ENCODE assay signal across 8 cellular contexts in the genomic region with DNA sequence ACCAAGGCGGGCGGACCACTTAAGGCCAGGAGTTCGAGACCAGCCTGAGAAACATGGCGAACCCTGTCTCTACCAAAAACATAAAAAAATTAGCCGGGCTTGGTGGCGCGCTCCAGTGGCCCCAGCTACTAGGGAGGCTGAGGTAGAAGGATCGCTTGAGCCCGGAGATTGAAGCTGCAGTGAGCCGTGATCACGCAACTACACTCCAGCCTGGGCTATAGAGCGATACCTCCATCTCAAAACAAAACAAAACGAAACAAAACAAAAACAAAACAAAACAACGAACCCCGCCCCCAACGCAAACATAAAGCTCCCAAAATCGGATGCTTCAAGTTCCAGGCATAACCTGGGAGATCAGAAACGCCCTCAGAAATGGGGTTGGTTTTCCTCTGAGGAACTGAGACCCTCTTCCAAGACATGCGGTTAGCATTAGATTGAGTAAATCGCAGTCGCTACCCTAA. TPM values are rescaled to one million over a fixed set of nuclear protein-coding genes. Genes with fewer than 3 reads are reported as not detected.
A peak's percentile ranks its signal among the peaks of the same experiment; 100 is the strongest.
DNase-seq lines count a peak whose midpoint lies in the region; ATAC-seq lines count a peak whose summit lies in the region.

No MANE protein-coding gene starts in this region.

- peaks cover 1% of the 10 kb centered on the region for H3K27me3 Mint-ChIP-seq in IgD-negative memory B cell
- H3K27me3 Mint-ChIP-seq in central memory CD8-positive, alpha-beta T cell = no peaks in the 10 kb centered on the region

- H3K9ac ChIP-seq in muscle layer of colon (ENCODE audit: low read length) = peak overlapping the region; percentile 63

- H3K79me2 ChIP-seq in ACC112 (ENCODE audit: control insufficient read depth, insufficient read depth, low read length, unreplicated experiment) = peaks cover 38% of the 10 kb centered on the region

- H3K36me3 Mint-ChIP-seq in IgD-negative memory B cell = no peaks in the 10 kb centered on the region
- H3K36me3 Mint-ChIP-seq in central memory CD8-positive, alpha-beta T cell (ENCODE audit: insufficient read depth) = peaks cover 13% of the 10 kb centered on the region

- no peaks in the 10 kb centered on the region for H3K9me3 ChIP-seq in muscle layer of colon (ENCODE audit: low read length)

- H3K4me1 ChIP-seq in ACC112 (ENCODE audit: control insufficient read depth, insufficient read depth, low read length, unreplicated experiment) = peaks cover 18% of the 10 kb centered on the region
- H3K4me1 ChIP-seq in muscle layer of colon (ENCODE audit: insufficient read depth, low read length) = peaks cover 23% of the 10 kb centered on the region

- peaks cover 28 to 29% (median 29%) of the 10 kb centered on the region in 3 donors for H3K4me1 Mint-ChIP-seq in IgD-negative memory B cell
- peaks cover 25% of the 10 kb centered on the region for H3K4me1 Mint-ChIP-seq in central memory CD8-positive, alpha-beta T cell

- peak overlapping the region; percentile 75 for H3K4me3 ChIP-seq in ACC112 (ENCODE audit: low read depth, low read length)
- H3K4me3 ChIP-seq in muscle layer of colon (ENCODE audit: low read depth in 1 of 2, low read length in 2 of 2) = peak overlapping the region; percentile 53 to 74

- H3K36me3 ChIP-seq in ACC112 (ENCODE audit: insufficient read depth, low read length) = 0 out of 2 replicates have a peak, but pooled peaks cover 3% of the 10 kb centered on the region
- no peaks in the 10 kb centered on the region for H3K36me3 ChIP-seq in muscle layer of colon (ENCODE audit: insufficient read depth, low read length)

- peak overlapping the region; percentile 92 to 98 (median 92) for H3K27ac Mint-ChIP-seq in IgD-negative memory B cell
- peak overlapping the region; percentile 97 for H3K27ac Mint-ChIP-seq in central memory CD8-positive, alpha-beta T cell (ENCODE audit: low read depth)

- peak overlapping the region; percentile 86 to 96 (median 92) for H3K4me3 Mint-ChIP-seq in IgD-negative memory B cell
- peak overlapping the region; percentile 96 for H3K4me3 Mint-ChIP-seq in central memory CD8-positive, alpha-beta T cell

- H3K27me3 ChIP-seq in ACC112 (ENCODE audit: insufficient read depth, low read length) (no peaks in the 10 kb centered on the region), muscle layer of colon (ENCODE audit: control insufficient read depth in 1 of 2, insufficient read depth in 2 of 2, low read length in 2 of 2) (no peaks in the 10 kb centered on the region)

- H3K9me3 Mint-ChIP-seq in IgD-negative memory B cell = no peaks in the 10 kb centered on the region
- no peaks in the 10 kb centered on the region for H3K9me3 Mint-ChIP-seq in central memory CD8-positive, alpha-beta T cell

- no peak for DNase-seq in central memory CD8-positive, alpha-beta T cell (ENCODE audit: low spot score in 2 of 2)
- DNase-seq in SIG-M5 treated with dmso at 0.1 percent for 504 hours (lab: John Stamatoyannopoulos, UW; ENCODE audit: unreplicated experiment) (no peak), NCI-H82 (lab: John Stamatoyannopoulos, UW) (no peak)

- ATAC-seq in central memory CD8-positive, alpha-beta T cell (replicated peaks; ENCODE audit: extremely low read depth, poor library complexity, severe bottlenecking) = no peak
- no peak for ATAC-seq in HG02610 (IDR thresholded peaks at IDR 0.05; ENCODE audit: unreplicated experiment)
- ATAC-seq in GM19328 (IDR thresholded peaks at IDR 0.05; ENCODE audit: unreplicated experiment) = no peak

- peak overlapping the region; percentile 87 for H2AFZ ChIP-seq in ACC112 (ENCODE audit: low read length, unreplicated experiment)

- H3K27ac ChIP-seq in ACC112 (ENCODE audit: low read depth, low read length) = peak overlapping the region; percentile 86
- peak overlapping the region; percentile 86 for H3K27ac ChIP-seq in muscle layer of colon (ENCODE audit: low read depth, low read length)

RNA-seq across cellular contexts. Expression of a gene that starts 0.6 kb away (rescaled TPM):
- 4.1 TPM for polyA plus RNA-seq in IgD-negative memory B cell

RNA-seq across cellular contexts. Expression of a gene that starts 0.9 kb away (rescaled TPM):
- 66.6 TPM for polyA plus RNA-seq in IgD-negative memory B cell

RNA-seq across cellular contexts. Expression of a gene that starts 21.9 kb away (rescaled TPM):
- 111 TPM for polyA plus RNA-seq in IgD-negative memory B cell

RNA-seq across cellular contexts. Expression of a gene that starts 24.5 kb away (rescaled TPM):
- not detected for polyA plus RNA-seq in IgD-negative memory B cell

RNA-seq across cellular contexts. Expression of a gene that starts 31.3 kb away (rescaled TPM):
- polyA plus RNA-seq in IgD-negative memory B cell = 68.5 TPM
